7 cellular contexts compared by ENCODE assay signal in the genomic region with DNA sequence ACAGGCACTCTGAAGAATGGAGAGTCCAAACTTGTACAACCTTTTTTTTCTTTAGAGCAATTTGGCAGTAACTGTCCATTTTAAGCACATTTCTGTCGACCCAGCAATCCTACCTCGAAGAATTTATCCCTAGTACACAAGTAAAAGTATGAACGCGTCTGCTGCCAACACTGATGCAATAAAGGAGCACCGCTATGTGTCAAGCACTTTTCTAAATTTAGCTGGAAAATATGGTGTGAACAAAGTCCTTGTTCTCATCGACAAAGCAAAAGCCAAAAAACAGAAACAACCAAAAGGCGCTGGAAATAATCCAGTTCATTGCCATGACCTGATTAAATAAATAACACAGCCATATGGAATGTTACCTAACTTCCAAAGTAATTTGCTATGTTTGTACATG. TPM values are rescaled to one million over a fixed set of nuclear protein-coding genes. Genes with fewer than 3 reads are reported as not detected.
A peak's percentile ranks its signal among the peaks of the same experiment; 100 is the strongest.
DNase-seq lines count a peak whose midpoint lies in the region; ATAC-seq lines count a peak whose summit lies in the region.

No MANE protein-coding gene starts in this region.

- peak overlapping the region; percentile 99 for H3K9ac ChIP-seq in HUES48 (ENCODE audit: low read depth, low read length)
- H3K9ac ChIP-seq in stomach smooth muscle (ENCODE audit: low read length in 2 of 2): peak overlapping the region; percentile 94 to 98

- CTCF ChIA-PET in activated CD8-positive, alpha-beta T cell treated with anti-CD3 and anti-CD28 coated beads, Interleukin-2, amount 10 ng/mL, durations not matched to agents 7 days and 5 days (lab: Charles Lee): interaction anchor here (0.6 to 3.0 kb wide), 10 partner anchors 24 to 886 kb away, joined by 4 to 49 read pairs (median 8); a partner anchor contains a TSS

- H3K4me3 ChIP-seq in HUES48 (ENCODE audit: low read depth, low read length) (peak overlapping the region; percentile 96), iPS-11a (ENCODE audit: low read depth, low read length) (peak overlapping the region; percentile 99), stomach smooth muscle (ENCODE audit: low read length in 2 of 2) (peak overlapping the region; percentile 87 to 99)

- H3K27ac Mint-ChIP-seq in activated CD8-positive, alpha-beta T cell treated with anti-CD3 and anti-CD28 coated beads, Interleukin-2, amount 10 ng/mL, durations not matched to agents 7 days and 5 days: peak overlapping the region; percentile 99

- peak overlapping the region; percentile 94 for H3K27ac ChIP-seq in HUES48 (ENCODE audit: low read depth, low read length)
- H3K27ac ChIP-seq in stomach smooth muscle (ENCODE audit: low read length): no peak overlapping the region

- H3K4me1 ChIP-seq in HUES48 (ENCODE audit: control insufficient read depth, insufficient read depth, low read length) (peaks cover 9% of the 10 kb centered on the region), stomach smooth muscle (ENCODE audit: control insufficient read depth, insufficient read depth, low read length) (peaks cover 18% of the 10 kb centered on the region)

- peaks cover 37% of the 10 kb centered on the region for H3K36me3 ChIP-seq in HUES48 (ENCODE audit: control insufficient read depth, insufficient read depth, low read length)
- peaks cover 8 to 23% of the 10 kb centered on the region in 2 donors for H3K36me3 ChIP-seq in stomach smooth muscle (ENCODE audit: control insufficient read depth in 2 of 2, insufficient read depth in 2 of 2, low read length in 2 of 2)

- POLR2A ChIA-PET in activated CD8-positive, alpha-beta T cell treated with anti-CD3 and anti-CD28 coated beads, Interleukin-2, amount 10 ng/mL, durations not matched to agents 7 days and 5 days (lab: Charles Lee): interaction anchor here (0.7 to 3.0 kb wide), 18 partner anchors 9 to 585 kb away, joined by 3 to 101 read pairs (median 6); a partner anchor contains a TSS

- H3K36me3 Mint-ChIP-seq in activated CD8-positive, alpha-beta T cell treated with anti-CD3 and anti-CD28 coated beads, Interleukin-2, amount 10 ng/mL, durations not matched to agents 7 days and 5 days (ENCODE audit: low read depth): peaks cover 41% of the 10 kb centered on the region

- peaks cover 48% of the 10 kb centered on the region for H3K4me1 Mint-ChIP-seq in activated CD8-positive, alpha-beta T cell treated with anti-CD3 and anti-CD28 coated beads, Interleukin-2, amount 10 ng/mL, durations not matched to agents 7 days and 5 days (ENCODE audit: low read depth)

- no peak for ATAC-seq in activated CD8-positive, alpha-beta T cell treated with anti-CD3 and anti-CD28 coated beads, Interleukin-2, amount 10 ng/mL, durations not matched to agents 7 days and 5 days
- ATAC-seq in GM21390 (IDR thresholded peaks at IDR 0.05; ENCODE audit: unreplicated experiment): no peak

- H3K9me3 Mint-ChIP-seq in activated CD8-positive, alpha-beta T cell treated with anti-CD3 and anti-CD28 coated beads, Interleukin-2, amount 10 ng/mL, durations not matched to agents 7 days and 5 days (ENCODE audit: insufficient read depth): no peaks in the 10 kb centered on the region

- no peaks in the 10 kb centered on the region for H3K27me3 ChIP-seq in HUES48 (ENCODE audit: control insufficient read depth, insufficient read depth, low read length)
- H3K27me3 ChIP-seq in stomach smooth muscle (ENCODE audit: control insufficient read depth in 1 of 2, insufficient read depth in 2 of 2, low read length in 2 of 2): no peaks in the 10 kb centered on the region

- no peak for DNase-seq in activated CD8-positive, alpha-beta T cell treated with anti-CD3 and anti-CD28 coated beads, Interleukin-2, amount 10 ng/mL, durations not matched to agents 7 days and 5 days
- DNase-seq in COLO668 (lab: John Stamatoyannopoulos, UW; ENCODE audit: unreplicated experiment) (no peak), retina (no peak)

- H3K9me3 ChIP-seq in HUES48 (ENCODE audit: control insufficient read depth, insufficient read depth, low read length) (no peaks in the 10 kb centered on the region), stomach smooth muscle (ENCODE audit: control insufficient read depth in 2 of 2, low read length in 2 of 2) (no peaks in the 10 kb centered on the region)

- peak overlapping the region; percentile 93 for H3K4me3 Mint-ChIP-seq in activated CD8-positive, alpha-beta T cell treated with anti-CD3 and anti-CD28 coated beads, Interleukin-2, amount 10 ng/mL, durations not matched to agents 7 days and 5 days

- no peaks in the 10 kb centered on the region for H3K27me3 Mint-ChIP-seq in activated CD8-positive, alpha-beta T cell treated with anti-CD3 and anti-CD28 coated beads, Interleukin-2, amount 10 ng/mL, durations not matched to agents 7 days and 5 days (ENCODE audit: low read depth)

RNA-seq across cellular contexts. Expression of a gene that starts 1.1 kb away (rescaled TPM):
- 10 to 100 TPM; 50.6 to 53.0 TPM for total RNA-seq in activated CD8-positive, alpha-beta T cell treated with anti-CD3 and anti-CD28 coated beads, Interleukin-2, amount 10 ng/mL, durations not matched to agents 7 days and 5 days

RNA-seq across cellular contexts. Expression of a gene that starts 1.3 kb away (rescaled TPM):
- total RNA-seq in activated CD8-positive, alpha-beta T cell treated with anti-CD3 and anti-CD28 coated beads, Interleukin-2, amount 10 ng/mL, durations not matched to agents 7 days and 5 days: 1 to 10 TPM; 4.8 to 5.7 TPM

RNA-seq across cellular contexts. Expression of a gene that starts 26.0 kb away (rescaled TPM):
- total RNA-seq in activated CD8-positive, alpha-beta T cell treated with anti-CD3 and anti-CD28 coated beads, Interleukin-2, amount 10 ng/mL, durations not matched to agents 7 days and 5 days: 10 to 100 TPM; 62.5 to 67.6 TPM
